20 cellular contexts compared by ENCODE assay signal in genomic region chr12:24708718-24709117, GRCh38.
"Had no signal": no experiment of that assay in that cellular context is flagged by ENCODE, and none has a peak within 500 bp of the region (broad histone marks: within the 10 kb centered on the region; RNA-seq: fewer than 3 reads in every experiment).

No MANE protein-coding gene starts in this region.

- H3K36me3 Mint-ChIP-seq: memory B cell; natural killer cell; stimulated activated effector memory CD8-positive, alpha-beta T cell treated with anti-CD3 and anti-CD28 coated beads, Interleukin-12 subunit alpha, Interleukin-12 subunit beta, amount 100 ng/mL, for 72 hours had no signal

- H3K4me3 ChIP-seq: dorsolateral prefrontal cortex, lung, prostate gland, right atrium auricular region, stomach, thyroid gland, vagina had no signal

- ATAC-seq: left lobe of liver, natural killer cell, sciatic nerve had no signal

- DNase-seq: dorsolateral prefrontal cortex; effector CD4-positive, alpha-beta T cell; kidney; natural killer cell; stimulated activated CD4-positive, alpha-beta T cell treated with anti-CD3 and anti-CD28 coated beads, Interleukin-2, amount 100 ng/mL, for 24 hours; stimulated activated CD4-positive, alpha-beta T cell treated with anti-CD3 and anti-CD28 coated beads, Interleukin-4, amount 100 ng/mL, for 24 hours; stimulated activated naive CD4-positive, alpha-beta T cell treated with Interleukin-2 at 50 U/mL for 16 hours; stomach; thyroid gland had no signal

- H2AFZ ChIP-seq: parathyroid adenoma had no signal

- H3K9me3 Mint-ChIP-seq: memory B cell, natural killer cell, neural crest cell had no signal

- H3K9ac ChIP-seq: parathyroid adenoma had no signal

- H3K27ac Mint-ChIP-seq: memory B cell; natural killer cell; stimulated activated effector memory CD8-positive, alpha-beta T cell treated with anti-CD3 and anti-CD28 coated beads, Interleukin-12 subunit alpha, Interleukin-12 subunit beta, amount 100 ng/mL, for 72 hours had no signal

- H3K36me3 ChIP-seq: neutrophil, prostate gland, right atrium auricular region, stomach, thyroid gland, vagina had no signal

- H3K27me3 ChIP-seq: dorsolateral prefrontal cortex, neutrophil, right atrium auricular region, stomach, thyroid gland, vagina had no signal

- H3K4me3 Mint-ChIP-seq: memory B cell; natural killer cell; neural crest cell; stimulated activated effector memory CD8-positive, alpha-beta T cell treated with anti-CD3 and anti-CD28 coated beads, Interleukin-12 subunit alpha, Interleukin-12 subunit beta, amount 100 ng/mL, for 72 hours had no signal

- H3K27ac ChIP-seq: dorsolateral prefrontal cortex, neutrophil, parathyroid adenoma, prostate gland, right atrium auricular region, stomach, thyroid gland, vagina had no signal

- H3K79me2 ChIP-seq: parathyroid adenoma had no signal

- H3K9me3 ChIP-seq: neutrophil, prostate gland, right atrium auricular region, stomach, thyroid gland, vagina had no signal

- H3K4me1 ChIP-seq: parathyroid adenoma, prostate gland, right atrium auricular region, stomach, thyroid gland, vagina had no signal

- H3K27me3 Mint-ChIP-seq: memory B cell had no signal
